24 cellular contexts compared by ENCODE assay signal in the genomic region with DNA sequence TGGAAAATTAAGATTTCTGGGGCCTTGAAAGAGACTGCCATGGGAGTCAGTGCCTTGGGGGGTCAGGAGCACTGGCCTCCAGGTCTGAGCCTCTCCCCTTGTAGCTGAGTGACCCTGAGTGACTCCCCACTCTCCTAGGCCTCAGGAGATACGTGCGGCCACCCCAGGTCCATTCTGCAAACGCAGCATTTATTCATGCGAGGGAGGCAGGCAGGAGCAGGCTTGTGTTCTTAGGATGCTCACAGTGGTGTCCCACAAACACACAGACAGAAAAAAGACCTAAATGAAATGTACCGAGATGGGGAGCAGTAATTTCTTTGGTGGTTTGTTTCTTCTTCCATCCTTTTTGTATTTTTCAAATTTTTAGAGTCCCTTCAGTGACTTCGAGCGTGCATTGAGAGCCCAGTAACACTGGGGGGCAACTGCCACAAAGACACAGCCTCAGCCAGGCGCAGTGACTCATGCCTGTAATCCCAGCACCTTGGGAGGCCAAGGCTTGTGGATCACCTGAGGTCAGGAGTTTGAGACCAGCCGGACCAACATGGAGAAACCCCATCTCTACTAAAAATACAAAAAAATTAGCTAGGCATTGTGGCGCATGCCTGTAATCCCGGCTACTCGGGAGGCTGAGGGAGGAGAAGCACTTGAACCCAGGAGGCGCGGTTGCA. TPM values are rescaled to one million over a fixed set of nuclear protein-coding genes. Genes with fewer than 3 reads are reported as not detected.
DNase-seq lines count a peak whose midpoint lies in the region; ATAC-seq, FAIRE-seq and TF ChIP-seq lines count a peak whose summit lies in the region.
"Had no signal": no experiment of that assay in that cellular context is flagged by ENCODE, and none has a peak within 500 bp of the region (broad histone marks: within the 10 kb centered on the region; RNA-seq: fewer than 3 reads in every experiment).

No MANE protein-coding gene starts in this region.

- no peak for ATAC-seq in activated CD8-positive, alpha-beta memory T cell treated with anti-CD3 and anti-CD28 coated beads, Interleukin-2, amount 10 ng/mL, durations not matched to agents 7 days and 5 days
- no peak for ATAC-seq in esophagus mucosa
- ATAC-seq: PC-3 had no signal

- POLR2A ChIA-PET in HEK293 (lab: Yijun Ruan, JAX) (no interaction called here), H1 (lab: Charles Lee; ENCODE audit: partially characterized antibody) (no interaction called here)

- H3K4me1 ChIP-seq in HEK293 (ENCODE audit: control insufficient read depth, insufficient read depth, low read length): no peaks in the 10 kb centered on the region
- H3K4me1 ChIP-seq in H1 (replicated peaks in 1 of 4; ENCODE audit: control insufficient read depth in 3 of 4, insufficient read depth in 4 of 4, low read length in 3 of 4): peaks cover 0 to 14% (median 8%) of the 10 kb centered on the region in 4 experiments; a peak in 5 of 7 replicates
- H3K4me1 ChIP-seq in neural progenitor cell: peaks cover 2% of the 10 kb centered on the region

- no peak for FAIRE-seq in H1 (lab: Jason Lieb, UNC)
- FAIRE-seq: GM18507 had no signal

- no peak for TF ChIP-seq RAD21 in H1 (IDR thresholded peaks at IDR 0.05 in 1 of 2, conservative IDR thresholded peaks at IDR 0.05 in 1 of 2; ENCODE audit: low read depth in 2 of 2, low read length in 2 of 2)

- H4K8ac ChIP-seq in H1 (ENCODE audit: extremely low read depth, insufficient read depth, low read length): no peak overlapping the region

- H3K18ac ChIP-seq in H1 (ENCODE audit: extremely low read depth, low read length): no peak overlapping the region

- H3K56ac ChIP-seq in H1 (replicated peaks; ENCODE audit: insufficient read length, low read depth, low read length): no peak overlapping the region

- 79% methylated on average over 14 of the region's 14 CpGs; no CpG with 5 or more reads in 1 of the 2 experiments for WGBS in H1 (ENCODE audit: extremely low coverage in 1 of 2, insufficient coverage in 1 of 2, insufficient read length in 1 of 2, insufficient replicate concordance in 2 of 2, low coverage in 1 of 2, low lambda C conversion rate in 2 of 2, missing lambda C conversion rate in 1 of 2), 2 experiments

- no peak overlapping the region for H3K14ac ChIP-seq in H1 (ENCODE audit: insufficient read length)

- TF ChIP-seq POLR2A in H1 (IDR thresholded peaks at IDR 0.05; ENCODE audit: control extremely low read depth in 1 of 2, low read depth in 2 of 2, low read length in 2 of 2): no peak

- H3K36me3 Mint-ChIP-seq in activated CD8-positive, alpha-beta memory T cell treated with anti-CD3 and anti-CD28 coated beads, Interleukin-2, amount 10 ng/mL, durations not matched to agents 7 days and 5 days: peaks cover 2% of the 10 kb centered on the region
- no peaks in the 10 kb centered on the region for H3K36me3 Mint-ChIP-seq in neural progenitor cell

- no peak overlapping the region for H4K5ac ChIP-seq in H1 (ENCODE audit: insufficient read length, low read depth, low read length)

- TF ChIP-seq EP300 in H1 (IDR thresholded peaks at IDR 0.05; ENCODE audit: borderline replicate concordance in 1 of 2, low read depth in 2 of 2, low read length in 2 of 2): no peak

- H3K4me3 ChIP-seq in HEK293 (ENCODE audit: low read depth, low read length) (no peak overlapping the region), H1 (ENCODE audit: extremely low read depth in 1 of 4, insufficient read depth in 2 of 4, low read depth in 3 of 4, low read length in 4 of 4) (no peak overlapping the region), neural progenitor cell (no peak overlapping the region)
- H3K4me3 ChIP-seq: BLaER1 had no signal

- no peaks in the 10 kb centered on the region for H3K27me3 Mint-ChIP-seq in activated CD8-positive, alpha-beta memory T cell treated with anti-CD3 and anti-CD28 coated beads, Interleukin-2, amount 10 ng/mL, durations not matched to agents 7 days and 5 days
- H3K27me3 Mint-ChIP-seq in neural progenitor cell (ENCODE audit: insufficient read depth, low read depth): peaks cover 10% of the 10 kb centered on the region
- H3K27me3 Mint-ChIP-seq: CD4-positive, CD25-positive, alpha-beta regulatory T cell had no signal

- H2BK5ac ChIP-seq in H1 (ENCODE audit: low read depth, low read length): no peak overlapping the region

- H3K36me3 ChIP-seq in HEK293 (ENCODE audit: control insufficient read depth in 2 of 2, insufficient read depth in 1 of 2, low read length in 2 of 2): no peaks in the 10 kb centered on the region
- no peaks in the 10 kb centered on the region for H3K36me3 ChIP-seq in H1 (ENCODE audit: control insufficient read depth in 2 of 4, insufficient read depth in 4 of 4, low read length in 3 of 4)
- no peaks in the 10 kb centered on the region for H3K36me3 ChIP-seq in neural progenitor cell
- H3K36me3 ChIP-seq: BLaER1 had no signal

- H2BK15ac ChIP-seq in H1 (ENCODE audit: low read length): no peak overlapping the region

- H4K91ac ChIP-seq in H1 (replicated peaks; ENCODE audit: insufficient read length, low read length): no peak overlapping the region

- 0 out of 2 replicates have a peak overlapping the region, but pooled peaks have one; percentile 60 for H2BK12ac ChIP-seq in H1 (ENCODE audit: low read depth, low read length)

- H4K20me1 ChIP-seq in H1 (replicated peaks in 1 of 2; ENCODE audit: control insufficient read depth in 1 of 2, insufficient read depth in 2 of 2, low read length in 2 of 2): no peaks in the 10 kb centered on the region
- H4K20me1 ChIP-seq in neural progenitor cell (ENCODE audit: low read depth): no peaks in the 10 kb centered on the region
- H4K20me1 ChIP-seq: BLaER1 had no signal

- no peak overlapping the region for H2BK120ac ChIP-seq in H1 (replicated peaks; ENCODE audit: low read depth, low read length)

- TF ChIP-seq CTCF in HEK293 (tag by site-specific recombination; IDR thresholded peaks at IDR 0.05): no peak
- TF ChIP-seq CTCF in H1 (IDR thresholded peaks at IDR 0.05; ENCODE audit: control extremely low read depth in 1 of 3, insufficient read depth in 1 of 3, low read depth in 1 of 3, low read length in 3 of 3): no peak
- no peak for TF ChIP-seq CTCF in neural progenitor cell (IDR thresholded peaks at IDR 0.05)

- H3K4me1 Mint-ChIP-seq in activated CD8-positive, alpha-beta memory T cell treated with anti-CD3 and anti-CD28 coated beads, Interleukin-2, amount 10 ng/mL, durations not matched to agents 7 days and 5 days: peaks cover 69% of the 10 kb centered on the region
- H3K4me1 Mint-ChIP-seq in neural progenitor cell: peaks cover 22% of the 10 kb centered on the region

- no peak overlapping the region for H3K4me3 Mint-ChIP-seq in activated CD8-positive, alpha-beta memory T cell treated with anti-CD3 and anti-CD28 coated beads, Interleukin-2, amount 10 ng/mL, durations not matched to agents 7 days and 5 days
- peak overlapping the region; percentile 53 for H3K4me3 Mint-ChIP-seq in neural progenitor cell

- DNase-seq in activated CD8-positive, alpha-beta memory T cell treated with anti-CD3 and anti-CD28 coated beads, Interleukin-2, amount 10 ng/mL, durations not matched to agents 7 days and 5 days: no peak
- no peak for DNase-seq in activated CD8-positive, alpha-beta memory T cell treated with anti-CD3 and anti-CD28 coated beads for 24 hours
- DNase-seq in H1 (ENCODE audit: low read depth in 1 of 2, low spot score in 2 of 2): no peak
- DNase-seq in neural progenitor cell (ENCODE audit: low spot score): no peak
- DNase-seq in COR-L47 (lab: John Stamatoyannopoulos, UW): no peak
- DNase-seq in kidney glomerular epithelial cell (lab: John Stamatoyannopoulos, UW): no peak
- DNase-seq: CD4-positive, CD25-positive, alpha-beta regulatory T cell; DMS53; GOT3; HCEC 1CT; Kasumi-1; NCI-H1105 treated with DMSO at 0.1 percent for 48 hours; NCI-H2029; NCI-H446 treated with DMSO at 0.1 percent for 48 hours; NCI-H526; NCI-H82; NK-92 treated with Interleukin-12 subunit alpha and Interleukin-12 subunit beta, amount 100 ng/mL, for 24 hours; PC-3; SK-N-SH had no signal

- no peak overlapping the region for H3K27ac ChIP-seq in HEK293 (ENCODE audit: extremely low read depth, low read depth, low read length)
- H3K27ac ChIP-seq in H1 (ENCODE audit: low read depth, low read length): no peak overlapping the region
- no peak overlapping the region for H3K27ac ChIP-seq in neural progenitor cell
- H3K27ac ChIP-seq: BLaER1, HL-60 had no signal

- H3K4ac ChIP-seq in H1 (replicated peaks; ENCODE audit: insufficient read length, low read depth, low read length): peak overlapping the region; percentile 11

- H3K79me2 ChIP-seq in H1 (ENCODE audit: control insufficient read depth in 1 of 2, insufficient read depth in 2 of 2, low read length in 2 of 2) (no peaks in the 10 kb centered on the region), neural progenitor cell (ENCODE audit: low read depth) (no peaks in the 10 kb centered on the region)

- H2AK5ac ChIP-seq in H1 (ENCODE audit: low read depth, low read length): 0 out of 2 replicates have a peak overlapping the region, but pooled peaks have one; percentile 39

- H3K4me2 ChIP-seq in H1 (ENCODE audit: insufficient read depth in 1 of 2, low read depth in 2 of 2, low read length in 2 of 2) (no peak overlapping the region), neural progenitor cell (no peak overlapping the region)
- H3K4me2 ChIP-seq: BLaER1, SK-N-SH had no signal

- no peak overlapping the region for H3K23ac ChIP-seq in H1 (ENCODE audit: insufficient read length)

- H3K9me3 ChIP-seq in HEK293 (ENCODE audit: control insufficient read depth, insufficient read depth, low read depth, low read length): no peaks in the 10 kb centered on the region
- H3K9me3 ChIP-seq in H1 (ENCODE audit: insufficient read depth in 2 of 2, low read depth in 1 of 2, low read length in 1 of 2): no peaks in the 10 kb centered on the region
- H3K9me3 ChIP-seq in neural progenitor cell (ENCODE audit: low read depth): no peaks in the 10 kb centered on the region
- H3K9me3 ChIP-seq: BLaER1, SK-N-SH had no signal

- H3K9ac ChIP-seq in H1 (replicated peaks in 1 of 4; ENCODE audit: extremely low read depth in 1 of 4, low read depth in 3 of 4, low read length in 3 of 4): no peak overlapping the region
- no peak overlapping the region for H3K9ac ChIP-seq in neural progenitor cell
- H3K9ac ChIP-seq: BLaER1, SK-N-SH had no signal

- CTCF ChIA-PET in activated CD8-positive, alpha-beta memory T cell treated with anti-CD3 and anti-CD28 coated beads, Interleukin-2, amount 10 ng/mL, durations not matched to agents 7 days and 5 days (lab: Charles Lee): interaction anchor here (10.3 kb wide), 1 partner anchor 12 kb away, joined by 175 read pairs; no protein-coding TSS in a partner anchor
- CTCF ChIA-PET in HEK293 (lab: Yijun Ruan, JAX) (no interaction called here), H1 (lab: Charles Lee; ENCODE audit: partially characterized antibody) (interaction anchor here (1.5 to 3.7 kb wide), 3 partner anchors 9 to 11 kb away, joined by 3 to 24 read pairs (median 5); no protein-coding TSS in a partner anchor)

- H3K9me3 Mint-ChIP-seq in activated CD8-positive, alpha-beta memory T cell treated with anti-CD3 and anti-CD28 coated beads, Interleukin-2, amount 10 ng/mL, durations not matched to agents 7 days and 5 days (ENCODE audit: low read depth): no peaks in the 10 kb centered on the region
- no peaks in the 10 kb centered on the region for H3K9me3 Mint-ChIP-seq in neural progenitor cell
- H3K9me3 Mint-ChIP-seq: CD4-positive, CD25-positive, alpha-beta regulatory T cell had no signal

- peak overlapping the region; percentile 8 for H3K27ac Mint-ChIP-seq in activated CD8-positive, alpha-beta memory T cell treated with anti-CD3 and anti-CD28 coated beads, Interleukin-2, amount 10 ng/mL, durations not matched to agents 7 days and 5 days
- H3K27ac Mint-ChIP-seq in neural progenitor cell: peak overlapping the region; percentile 25

- no peaks in the 10 kb centered on the region for H3K27me3 ChIP-seq in H1 (replicated peaks in 1 of 4; ENCODE audit: control insufficient read depth in 3 of 4, extremely low read depth in 1 of 4, insufficient read depth in 3 of 4, low read length in 3 of 4)
- no peaks in the 10 kb centered on the region for H3K27me3 ChIP-seq in neural progenitor cell
- H3K27me3 ChIP-seq: BLaER1 had no signal

- no peak overlapping the region for H2AFZ ChIP-seq in H1 (ENCODE audit: low read length)
- H2AFZ ChIP-seq in neural progenitor cell (replicated peaks): no peak overlapping the region

- H3F3A ChIP-seq in neural progenitor cell (ENCODE audit: low read depth): no peaks in the 10 kb centered on the region

- H3K79me1 ChIP-seq in H1 (ENCODE audit: low read depth, low read length): no peaks in the 10 kb centered on the region

- H3K23me2 ChIP-seq in H1 (ENCODE audit: low read depth, low read length): no peaks in the 10 kb centered on the region

- H2BK20ac ChIP-seq in H1 (ENCODE audit: low read length): no peak overlapping the region

RNA-seq across cellular contexts. Expression of gene PRR5, which starts 22.9 kb away (rescaled TPM):
- total RNA-seq in activated CD8-positive, alpha-beta memory T cell treated with anti-CD3 and anti-CD28 coated beads, Interleukin-2, amount 10 ng/mL, durations not matched to agents 7 days and 5 days: 10 to 100 TPM; 20.0 to 35.7 TPM
- 15.7 and 16.5 TPM in 2 replicates for total RNA-seq in H1 (2021; fragmentation: NEBNext Ultra II Directional; extraction: Animal tissue kit (Norgen Biotek cat#: 25700))
- 25.7 and 36.1 TPM in 2 replicates for polyA plus RNA-seq in H1 (2011; rRNA removed)
- polyA plus RNA-seq in H1 (2011; cell fraction: cytosol; rRNA removed): 21.7 TPM
- 26.9 TPM for polyA plus RNA-seq in H1 (2011; cell fraction: nucleus; rRNA removed)
- polyA plus RNA-seq in H1 (2012, experiment 1 of 2): 13.6 to 16.9 TPM (median 16.1 TPM) in 4 replicates
- polyA plus RNA-seq in H1 (2012, experiment 2 of 2): 15.9 TPM
- 8.9 TPM for polyA plus RNA-seq in H1 (2013, experiment 1 of 2)
- 9.8 TPM for polyA plus RNA-seq in H1 (2013, experiment 2 of 2)
- 13.3 and 16.3 TPM in 2 replicates for polyA minus RNA-seq in H1 (2011; rRNA and poly(A)+ RNA removed)
- 15.0 TPM for polyA minus RNA-seq in H1 (2011; cell fraction: cytosol; rRNA and poly(A)+ RNA removed)
- polyA minus RNA-seq in H1 (2011; cell fraction: nucleus; rRNA and poly(A)+ RNA removed): 17.1 TPM
- 4.0 and 18.6 TPM in 2 replicates for total RNA-seq in neural progenitor cell (ENCODE audit: low replicate concordance)
- total RNA-seq in esophagus mucosa: 11.1 TPM
